Comparison of ENCODE assay signal across 8 cellular contexts in genomic region chr1:234356615-234357269, GRCh38. TPM values are rescaled to one million over a fixed set of nuclear protein-coding genes. Genes with fewer than 3 reads are reported as not detected.
DNase-seq lines count a peak whose midpoint lies in the region; ATAC-seq and TF ChIP-seq lines count a peak whose summit lies in the region.
"Not testable (repeated sequence)": the region's sequence is repeated elsewhere in the genome, so short reads cannot be mapped to it uniquely, and the experiment has no call there.

No MANE protein-coding gene starts in this region.

- not testable (repeated sequence) for H3K27ac ChIP-seq in PC-3 (ENCODE audit: low read length)
- H3K27ac ChIP-seq in body of pancreas: peak overlapping the region in 3 of 4 donors; percentile 25 to 58 (median 56)
- peak overlapping the region in 8 of 21 experiments; percentile 2 to 72 (median 37) for H3K27ac ChIP-seq in skin epidermis
- H3K27ac ChIP-seq in upper lobe of left lung: peak overlapping the region in 1 of 4 donors; percentile 16

- peak overlapping the region; percentile 92 for H2AFZ ChIP-seq in PC-3 (ENCODE audit: low read length)

- not testable (repeated sequence) for BruUV-seq in PC-3 (replicated peaks; lab: Mats Ljungman, UMichigan)

- TF ChIP-seq POLR2A in body of pancreas (IDR thresholded peaks at IDR 0.05) (peak in 2 of 3 donors; percentile 71 to 83), upper lobe of left lung (IDR thresholded peaks at IDR 0.05) (peak in 1 of 4 donors; percentile 51)

- peaks cover 11% of the 10 kb centered on the region for H3K4me1 Mint-ChIP-seq in activated CD8-positive, alpha-beta T cell treated with anti-CD3 and anti-CD28 coated beads for 36 hours (ENCODE audit: low read depth)
- not testable (repeated sequence) for H3K4me1 Mint-ChIP-seq in immature natural killer cell

- not testable (repeated sequence) for H3K4me1 ChIP-seq in PC-3 (ENCODE audit: insufficient read depth, low read length); upper lobe of left lung
- peaks cover 13% of the 10 kb centered on the region for H3K4me1 ChIP-seq in body of pancreas

- H3K9me2 ChIP-seq in PC-3 (replicated peaks; ENCODE audit: low read length): not testable (repeated sequence)

- not testable (repeated sequence) for H3K36me3 Mint-ChIP-seq in activated CD8-positive, alpha-beta T cell treated with anti-CD3 and anti-CD28 coated beads for 36 hours (ENCODE audit: low read depth); immature natural killer cell

- peak; percentile 52 for ATAC-seq in GM18511 (IDR thresholded peaks at IDR 0.05; ENCODE audit: unreplicated experiment)
- ATAC-seq in PC-3: peak; percentile 96
- ATAC-seq in activated CD8-positive, alpha-beta T cell treated with anti-CD3 and anti-CD28 coated beads for 36 hours: peak; percentile 77
- peak; percentile 90 for ATAC-seq in body of pancreas
- ATAC-seq in upper lobe of left lung (ENCODE audit: low FRiP score in 2 of 2): peak in 1 of 2 donors; percentile 60

- CTCF ChIA-PET in PC-3 (lab: Charles Lee): not testable (repeated sequence)
- CTCF ChIA-PET in activated CD8-positive, alpha-beta T cell treated with anti-CD3 and anti-CD28 coated beads for 36 hours (lab: Charles Lee): interaction anchor here (1.0 to 4.0 kb wide), 3 partner anchors 17 to 33 kb away, joined by 3 to 13 read pairs (median 5); partner anchors contain the start of gene COA6

- POLR2A ChIA-PET in PC-3 (lab: Charles Lee; ENCODE audit: unreplicated experiment): interaction anchor here (1.2 kb wide), 1 partner anchor 13 kb away, joined by 12 read pairs; no protein-coding TSS in a partner anchor
- POLR2A ChIA-PET in activated CD8-positive, alpha-beta T cell treated with anti-CD3 and anti-CD28 coated beads for 36 hours (lab: Charles Lee): interaction anchor here (0.5 to 1.9 kb wide), 3 partner anchors 12 to 17 kb away, joined by 3 to 9 read pairs (median 4); partner anchors contain the start of gene COA6

- not testable (repeated sequence) for H3K36me3 ChIP-seq in PC-3 (ENCODE audit: low read depth, low read length); body of pancreas (replicated peaks in 1 of 2; ENCODE audit: insufficient read depth in 1 of 2, low read depth in 2 of 2); upper lobe of left lung

- peak overlapping the region; percentile 89 for H3K27ac Mint-ChIP-seq in activated CD8-positive, alpha-beta T cell treated with anti-CD3 and anti-CD28 coated beads for 36 hours
- peak overlapping the region in 3 of 6 donors; percentile 44 to 85 (median 76) for H3K27ac Mint-ChIP-seq in immature natural killer cell

- peak overlapping the region; percentile 84 for H3K4me2 ChIP-seq in PC-3 (ENCODE audit: low read length)

- peak overlapping the region; percentile 83 for H3K4me3 Mint-ChIP-seq in activated CD8-positive, alpha-beta T cell treated with anti-CD3 and anti-CD28 coated beads for 36 hours
- peak overlapping the region; percentile 60 to 84 (median 81) for H3K4me3 Mint-ChIP-seq in immature natural killer cell

- H4K20me1 ChIP-seq in PC-3 (ENCODE audit: low read length): not testable (repeated sequence)

- H3K4me3 ChIP-seq in PC-3 (ENCODE audit: low read length) (peak overlapping the region; percentile 80), body of pancreas (peak overlapping the region in 1 of 2 donors; percentile 31), skin epidermis (peak overlapping the region; percentile 17 to 42 (median 34)), upper lobe of left lung (peak overlapping the region in 3 of 4 donors; percentile 31 to 46 (median 45))

- DNase-seq in HT-29 (ENCODE audit: low spot score): peak; percentile 72
- DNase-seq in PC-3: peak; percentile 69
- peak; percentile 73 for DNase-seq in activated CD8-positive, alpha-beta T cell treated with anti-CD3 and anti-CD28 coated beads for 36 hours
- peak; percentile 71 to 81 (median 74) for DNase-seq in body of pancreas
- DNase-seq in immature natural killer cell: peak; percentile 23 to 39 (median 35)
- DNase-seq in upper lobe of left lung: peak; percentile 50 to 93

- not testable (repeated sequence) for TF ChIP-seq CTCF in PC-3 (conservative IDR thresholded peaks at IDR 0.05; ENCODE audit: low read depth, low read length); activated CD8-positive, alpha-beta T cell treated with anti-CD3 and anti-CD28 coated beads for 36 hours (IDR thresholded peaks at IDR 0.05); body of pancreas (IDR thresholded peaks at IDR 0.05); upper lobe of left lung (IDR thresholded peaks at IDR 0.05)

- H3F3A ChIP-seq in PC-3 (ENCODE audit: low read length, unreplicated experiment): not testable (repeated sequence)

- intact Hi-C loops in PC-3 (cut with micrococcal nuclease); activated CD8-positive, alpha-beta T cell treated with anti-CD3 and anti-CD28 coated beads for 36 hours (cut with micrococcal nuclease); body of pancreas (cut with DNase I): not testable (repeated sequence)

- 35 to 37% methylated on average over 17 to 35 of the region's 35 CpGs for WGBS in body of pancreas, 2 donors
- 48 to 67% methylated on average over 27 of the region's 35 CpGs for WGBS in upper lobe of left lung, 2 donors

- H3K27me3 Mint-ChIP-seq in activated CD8-positive, alpha-beta T cell treated with anti-CD3 and anti-CD28 coated beads for 36 hours: not testable (repeated sequence)
- H3K27me3 Mint-ChIP-seq in immature natural killer cell (ENCODE audit: low read depth in 3 of 3): peaks cover 3 to 11% (median 10%) of the 10 kb centered on the region in 3 donors

- not testable (repeated sequence) for H3K9me3 ChIP-seq in PC-3 (ENCODE audit: low read length); body of pancreas; upper lobe of left lung

- not testable (repeated sequence) for H3K79me2 ChIP-seq in PC-3 (ENCODE audit: low read length)

- not testable (repeated sequence) for TF ChIP-seq EP300 in upper lobe of left lung (IDR thresholded peaks at IDR 0.05)

- H3K9ac ChIP-seq in PC-3 (ENCODE audit: low read length): peak overlapping the region; percentile 73

- H3K27me3 ChIP-seq in PC-3 (ENCODE audit: low read length); body of pancreas; upper lobe of left lung: not testable (repeated sequence)

- H3K9me3 Mint-ChIP-seq in activated CD8-positive, alpha-beta T cell treated with anti-CD3 and anti-CD28 coated beads for 36 hours; immature natural killer cell: not testable (repeated sequence)

RNA-seq across cellular contexts. Expression of gene COA6, which starts 16.5 kb away (rescaled TPM):
- 40.5 and 42.3 TPM in 2 replicates for total RNA-seq in HT-29 (2014; rRNA removed; shearing (Covaris generic))
- total RNA-seq in PC-3 (2014; rRNA removed) (28.9 and 43.1 TPM in 2 replicates), body of pancreas (1 to 10 TPM; 4.0 to 5.7 TPM), upper lobe of left lung (10 to 100 TPM in 5 of 6 donors, 1 to 10 TPM in 1; 1.2 to 26.4 (median 15.3) TPM)
- total RNA-seq in activated CD8-positive, alpha-beta T cell treated with anti-CD3 and anti-CD28 coated beads for 36 hours: 10 to 100 TPM; 59.8 to 61.8 TPM
- 10 to 100 TPM; 20.3 to 41.0 (median 34.8) TPM for polyA plus RNA-seq in immature natural killer cell
